8 cellular contexts compared by ENCODE assay signal in the genomic region with DNA sequence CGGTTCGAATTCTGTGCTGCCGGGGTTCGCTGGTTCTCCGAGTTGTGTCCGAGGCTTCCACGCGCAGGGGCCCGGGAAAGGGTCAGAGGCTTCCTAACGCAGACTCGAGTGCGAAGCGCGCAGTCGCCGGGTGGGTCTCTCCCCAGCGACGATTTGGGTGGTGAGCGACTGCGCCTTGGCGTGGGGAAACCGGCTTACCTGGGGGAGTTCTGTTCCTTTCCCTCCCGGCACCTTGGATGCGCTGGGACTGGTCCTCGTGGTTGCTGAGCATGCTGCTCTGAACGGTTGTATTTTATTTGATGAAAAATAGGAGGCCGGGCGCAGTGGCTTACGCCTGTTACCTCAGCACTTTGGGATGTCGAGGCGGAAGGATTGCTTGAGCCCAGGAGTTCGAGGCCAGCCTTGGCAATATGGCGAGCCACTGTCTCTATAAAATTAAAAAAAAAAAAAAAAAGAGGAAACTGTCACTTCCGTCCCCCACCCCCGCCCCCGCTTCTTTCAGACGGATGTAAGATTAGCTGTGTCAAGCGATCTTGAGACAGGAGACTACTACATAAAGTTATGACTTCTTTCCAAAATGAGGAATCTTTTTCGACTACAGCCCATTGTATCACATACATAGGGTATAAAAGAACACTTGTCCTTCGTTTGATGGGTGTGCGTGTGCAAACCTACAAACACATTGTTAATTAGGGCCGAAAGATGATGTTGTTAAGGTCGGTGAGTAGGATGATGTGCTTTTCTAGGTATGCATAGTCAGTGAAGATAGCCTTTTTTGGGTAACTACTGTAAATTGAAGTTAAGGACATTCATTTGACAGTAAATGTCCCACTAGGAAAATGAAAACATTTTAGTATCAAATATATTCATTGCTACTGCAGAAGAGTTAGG. TPM values are rescaled to one million over a fixed set of nuclear protein-coding genes. Genes with fewer than 3 reads are reported as not detected.
DNase-seq lines count a peak whose midpoint lies in the region; ATAC-seq and TF ChIP-seq lines count a peak whose summit lies in the region.

A gene with protein sequence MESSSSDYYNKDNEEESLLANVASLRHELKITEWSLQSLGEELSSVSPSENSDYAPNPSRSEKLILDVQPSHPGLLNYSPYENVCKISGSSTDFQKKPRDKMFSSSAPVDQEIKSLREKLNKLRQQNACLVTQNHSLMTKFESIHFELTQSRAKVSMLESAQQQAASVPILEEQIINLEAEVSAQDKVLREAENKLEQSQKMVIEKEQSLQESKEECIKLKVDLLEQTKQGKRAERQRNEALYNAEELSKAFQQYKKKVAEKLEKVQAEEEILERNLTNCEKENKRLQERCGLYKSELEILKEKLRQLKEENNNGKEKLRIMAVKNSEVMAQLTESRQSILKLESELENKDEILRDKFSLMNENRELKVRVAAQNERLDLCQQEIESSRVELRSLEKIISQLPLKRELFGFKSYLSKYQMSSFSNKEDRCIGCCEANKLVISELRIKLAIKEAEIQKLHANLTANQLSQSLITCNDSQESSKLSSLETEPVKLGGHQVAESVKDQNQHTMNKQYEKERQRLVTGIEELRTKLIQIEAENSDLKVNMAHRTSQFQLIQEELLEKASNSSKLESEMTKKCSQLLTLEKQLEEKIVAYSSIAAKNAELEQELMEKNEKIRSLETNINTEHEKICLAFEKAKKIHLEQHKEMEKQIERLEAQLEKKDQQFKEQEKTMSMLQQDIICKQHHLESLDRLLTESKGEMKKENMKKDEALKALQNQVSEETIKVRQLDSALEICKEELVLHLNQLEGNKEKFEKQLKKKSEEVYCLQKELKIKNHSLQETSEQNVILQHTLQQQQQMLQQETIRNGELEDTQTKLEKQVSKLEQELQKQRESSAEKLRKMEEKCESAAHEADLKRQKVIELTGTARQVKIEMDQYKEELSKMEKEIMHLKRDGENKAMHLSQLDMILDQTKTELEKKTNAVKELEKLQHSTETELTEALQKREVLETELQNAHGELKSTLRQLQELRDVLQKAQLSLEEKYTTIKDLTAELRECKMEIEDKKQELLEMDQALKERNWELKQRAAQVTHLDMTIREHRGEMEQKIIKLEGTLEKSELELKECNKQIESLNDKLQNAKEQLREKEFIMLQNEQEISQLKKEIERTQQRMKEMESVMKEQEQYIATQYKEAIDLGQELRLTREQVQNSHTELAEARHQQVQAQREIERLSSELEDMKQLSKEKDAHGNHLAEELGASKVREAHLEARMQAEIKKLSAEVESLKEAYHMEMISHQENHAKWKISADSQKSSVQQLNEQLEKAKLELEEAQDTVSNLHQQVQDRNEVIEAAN (N-terminal part only) (plus strand): TSS at position 2 of the 891 bp plus-strand sequence. CDS start 2,638 bp downstream, outside the sequence.

- 0 out of 2 replicates have a peak, but pooled peaks cover 6% of the 10 kb centered on the region for H3K36me3 ChIP-seq in ACC112 (ENCODE audit: insufficient read depth, low read length)
- H3K36me3 ChIP-seq in RWPE2 (ENCODE audit: low read depth) = peaks cover 37% of the 10 kb centered on the region
- no peaks in the 10 kb centered on the region for H3K36me3 ChIP-seq in ascending aorta

- H2AFZ ChIP-seq in ACC112 (ENCODE audit: low read length, unreplicated experiment) = peak within 1 kb of the TSS; percentile 45

- ATAC-seq in HG03064 (IDR thresholded peaks at IDR 0.05; ENCODE audit: low read depth, unreplicated experiment) (peak; percentile 11), RWPE2 (ENCODE audit: low read depth) (peak; percentile 15), GM18858 (IDR thresholded peaks at IDR 0.05; ENCODE audit: unreplicated experiment) (no peak)

- H3K27me3 ChIP-seq in ACC112 (ENCODE audit: insufficient read depth, low read length) (no peaks in the 10 kb centered on the region), RWPE2 (ENCODE audit: insufficient read depth, poor library complexity, severe bottlenecking) (no peaks in the 10 kb centered on the region), ascending aorta (no peaks in the 10 kb centered on the region)

- H3K4me3 ChIP-seq in ACC112 (ENCODE audit: low read depth, low read length) = peak within 1 kb of the TSS; percentile 91
- peak within 1 kb of the TSS; percentile 97 for H3K4me3 ChIP-seq in GM12864 (ENCODE audit: low read depth, low read length)
- H3K4me3 ChIP-seq in RWPE2 (ENCODE audit: severe bottlenecking) = peak within 1 kb of the TSS; percentile 54
- H3K4me3 ChIP-seq in ascending aorta = peak within 1 kb of the TSS; percentile 96

- H3K4me1 ChIP-seq in ACC112 (ENCODE audit: control insufficient read depth, insufficient read depth, low read length, unreplicated experiment) (peaks cover 29% of the 10 kb centered on the region), RWPE2 (ENCODE audit: insufficient read depth, poor library complexity, severe bottlenecking) (peaks cover 15% of the 10 kb centered on the region), ascending aorta (peaks cover 0 to 16% of the 10 kb centered on the region in 2 donors)

- DNase-seq in GM12864 (ENCODE audit: low read depth) (peak; percentile 57), RWPE2 (ENCODE audit: low spot score) (no peak), ascending aorta (ENCODE audit: low spot score in 2 of 2) (no peak), left kidney (ENCODE audit: low read depth, low spot score) (peak; percentile 70)
- peak; percentile 23 to 32 for DNase-seq in stimulated activated CD8-positive, alpha-beta memory T cell treated with anti-CD3 and anti-CD28 coated beads, Interleukin-4, amount 100 ng/mL, for 4 hours (ENCODE audit: low read depth in 2 of 2, low spot score in 1 of 2)

- H3K9me3 ChIP-seq in RWPE2 (ENCODE audit: severe bottlenecking) = no peaks in the 10 kb centered on the region
- no peaks in the 10 kb centered on the region for H3K9me3 ChIP-seq in ascending aorta

- intact Hi-C loops in ascending aorta (cut with DNase I) = loop anchor here (1.0 to 10.0 kb wide), 9 partner anchors 102 to 728 kb away; a partner anchor contains a TSS

- peaks cover 58% of the 10 kb centered on the region for H3K79me2 ChIP-seq in ACC112 (ENCODE audit: control insufficient read depth, insufficient read depth, low read length, unreplicated experiment)

- H3K27ac ChIP-seq in ACC112 (ENCODE audit: low read depth, low read length) (peak within 1 kb of the TSS; percentile 96), RWPE2 (ENCODE audit: poor library complexity, severe bottlenecking) (peak within 1 kb of the TSS; percentile 89), ascending aorta (peak within 1 kb of the TSS; percentile 100)

- no peak for TF ChIP-seq CTCF in GM12864 (IDR thresholded peaks at IDR 0.05; ENCODE audit: low read depth, low read length, missing control alignments)
- TF ChIP-seq CTCF in RWPE2 (IDR thresholded peaks at IDR 0.05; ENCODE audit: poor library complexity, severe bottlenecking) = no peak
- no peak for TF ChIP-seq CTCF in ascending aorta (IDR thresholded peaks at IDR 0.05)

RNA-seq across cellular contexts. Expression of the gene that starts here (rescaled TPM):
- 1.4 TPM for total RNA-seq in ascending aorta

Comparison
In these comparisons a context has a peak if more than half of its experiments do, and no peak if none do; other contexts are left out.
1. DNase-seq: peak in GM12864 (single experiment), left kidney (single experiment) and stimulated activated CD8-positive, alpha-beta memory T cell treated with anti-CD3 and anti-CD28 coated beads, Interleukin-4, amount 100 ng/mL, for 4 hours (2 of 2); none in RWPE2 (single experiment) and ascending aorta (0 of 2).
2. Peak in every context shown above with its lines, with median percentiles within 50 percentile points of each other: H3K27ac ChIP-seq and H3K4me3 ChIP-seq.